In genomic region chr17:5786510-5786875, GRCh38 we compare ENCODE assay signal across 1 cellular context.
TF ChIP-seq lines count a peak whose summit lies in the region.

No MANE protein-coding gene starts in this region.

TF ChIP-seq in H1, 55 proteins besides CTCF, POLR2A, EP300 and RAD21 (continued from another document):
- TF ChIP-seq, protein P1, sequence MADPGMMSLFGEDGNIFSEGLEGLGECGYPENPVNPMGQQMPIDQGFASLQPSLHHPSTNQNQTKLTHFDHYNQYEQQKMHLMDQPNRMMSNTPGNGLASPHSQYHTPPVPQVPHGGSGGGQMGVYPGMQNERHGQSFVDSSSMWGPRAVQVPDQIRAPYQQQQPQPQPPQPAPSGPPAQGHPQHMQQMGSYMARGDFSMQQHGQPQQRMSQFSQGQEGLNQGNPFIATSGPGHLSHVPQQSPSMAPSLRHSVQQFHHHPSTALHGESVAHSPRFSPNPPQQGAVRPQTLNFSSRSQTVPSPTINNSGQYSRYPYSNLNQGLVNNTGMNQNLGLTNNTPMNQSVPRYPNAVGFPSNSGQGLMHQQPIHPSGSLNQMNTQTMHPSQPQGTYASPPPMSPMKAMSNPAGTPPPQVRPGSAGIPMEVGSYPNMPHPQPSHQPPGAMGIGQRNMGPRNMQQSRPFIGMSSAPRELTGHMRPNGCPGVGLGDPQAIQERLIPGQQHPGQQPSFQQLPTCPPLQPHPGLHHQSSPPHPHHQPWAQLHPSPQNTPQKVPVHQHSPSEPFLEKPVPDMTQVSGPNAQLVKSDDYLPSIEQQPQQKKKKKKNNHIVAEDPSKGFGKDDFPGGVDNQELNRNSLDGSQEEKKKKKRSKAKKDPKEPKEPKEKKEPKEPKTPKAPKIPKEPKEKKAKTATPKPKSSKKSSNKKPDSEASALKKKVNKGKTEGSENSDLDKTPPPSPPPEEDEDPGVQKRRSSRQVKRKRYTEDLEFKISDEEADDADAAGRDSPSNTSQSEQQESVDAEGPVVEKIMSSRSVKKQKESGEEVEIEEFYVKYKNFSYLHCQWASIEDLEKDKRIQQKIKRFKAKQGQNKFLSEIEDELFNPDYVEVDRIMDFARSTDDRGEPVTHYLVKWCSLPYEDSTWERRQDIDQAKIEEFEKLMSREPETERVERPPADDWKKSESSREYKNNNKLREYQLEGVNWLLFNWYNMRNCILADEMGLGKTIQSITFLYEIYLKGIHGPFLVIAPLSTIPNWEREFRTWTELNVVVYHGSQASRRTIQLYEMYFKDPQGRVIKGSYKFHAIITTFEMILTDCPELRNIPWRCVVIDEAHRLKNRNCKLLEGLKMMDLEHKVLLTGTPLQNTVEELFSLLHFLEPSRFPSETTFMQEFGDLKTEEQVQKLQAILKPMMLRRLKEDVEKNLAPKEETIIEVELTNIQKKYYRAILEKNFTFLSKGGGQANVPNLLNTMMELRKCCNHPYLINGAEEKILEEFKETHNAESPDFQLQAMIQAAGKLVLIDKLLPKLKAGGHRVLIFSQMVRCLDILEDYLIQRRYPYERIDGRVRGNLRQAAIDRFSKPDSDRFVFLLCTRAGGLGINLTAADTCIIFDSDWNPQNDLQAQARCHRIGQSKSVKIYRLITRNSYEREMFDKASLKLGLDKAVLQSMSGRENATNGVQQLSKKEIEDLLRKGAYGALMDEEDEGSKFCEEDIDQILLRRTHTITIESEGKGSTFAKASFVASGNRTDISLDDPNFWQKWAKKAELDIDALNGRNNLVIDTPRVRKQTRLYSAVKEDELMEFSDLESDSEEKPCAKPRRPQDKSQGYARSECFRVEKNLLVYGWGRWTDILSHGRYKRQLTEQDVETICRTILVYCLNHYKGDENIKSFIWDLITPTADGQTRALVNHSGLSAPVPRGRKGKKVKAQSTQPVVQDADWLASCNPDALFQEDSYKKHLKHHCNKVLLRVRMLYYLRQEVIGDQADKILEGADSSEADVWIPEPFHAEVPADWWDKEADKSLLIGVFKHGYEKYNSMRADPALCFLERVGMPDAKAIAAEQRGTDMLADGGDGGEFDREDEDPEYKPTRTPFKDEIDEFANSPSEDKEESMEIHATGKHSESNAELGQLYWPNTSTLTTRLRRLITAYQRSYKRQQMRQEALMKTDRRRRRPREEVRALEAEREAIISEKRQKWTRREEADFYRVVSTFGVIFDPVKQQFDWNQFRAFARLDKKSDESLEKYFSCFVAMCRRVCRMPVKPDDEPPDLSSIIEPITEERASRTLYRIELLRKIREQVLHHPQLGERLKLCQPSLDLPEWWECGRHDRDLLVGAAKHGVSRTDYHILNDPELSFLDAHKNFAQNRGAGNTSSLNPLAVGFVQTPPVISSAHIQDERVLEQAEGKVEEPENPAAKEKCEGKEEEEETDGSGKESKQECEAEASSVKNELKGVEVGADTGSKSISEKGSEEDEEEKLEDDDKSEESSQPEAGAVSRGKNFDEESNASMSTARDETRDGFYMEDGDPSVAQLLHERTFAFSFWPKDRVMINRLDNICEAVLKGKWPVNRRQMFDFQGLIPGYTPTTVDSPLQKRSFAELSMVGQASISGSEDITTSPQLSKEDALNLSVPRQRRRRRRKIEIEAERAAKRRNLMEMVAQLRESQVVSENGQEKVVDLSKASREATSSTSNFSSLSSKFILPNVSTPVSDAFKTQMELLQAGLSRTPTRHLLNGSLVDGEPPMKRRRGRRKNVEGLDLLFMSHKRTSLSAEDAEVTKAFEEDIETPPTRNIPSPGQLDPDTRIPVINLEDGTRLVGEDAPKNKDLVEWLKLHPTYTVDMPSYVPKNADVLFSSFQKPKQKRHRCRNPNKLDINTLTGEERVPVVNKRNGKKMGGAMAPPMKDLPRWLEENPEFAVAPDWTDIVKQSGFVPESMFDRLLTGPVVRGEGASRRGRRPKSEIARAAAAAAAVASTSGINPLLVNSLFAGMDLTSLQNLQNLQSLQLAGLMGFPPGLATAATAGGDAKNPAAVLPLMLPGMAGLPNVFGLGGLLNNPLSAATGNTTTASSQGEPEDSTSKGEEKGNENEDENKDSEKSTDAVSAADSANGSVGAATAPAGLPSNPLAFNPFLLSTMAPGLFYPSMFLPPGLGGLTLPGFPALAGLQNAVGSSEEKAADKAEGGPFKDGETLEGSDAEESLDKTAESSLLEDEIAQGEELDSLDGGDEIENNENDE (IDR thresholded peaks at IDR 0.05; ENCODE audit: insufficient replicate concordance, low read length): no peak
- TF ChIP-seq JUND (IDR thresholded peaks at IDR 0.05; ENCODE audit: low read length) (no peak), TCF12 (IDR thresholded peaks at IDR 0.05; ENCODE audit: low read depth, low read length) (no peak), KDM5A (IDR thresholded peaks at IDR 0.05; ENCODE audit: low read length) (no peak), RXRA (IDR thresholded peaks at IDR 0.05; ENCODE audit: insufficient read depth, low read depth, low read length) (no peak), SRF (IDR thresholded peaks at IDR 0.05; ENCODE audit: low read depth, low read length) (no peak), RNF2 (IDR thresholded peaks at IDR 0.05; ENCODE audit: borderline replicate concordance, low read depth, low read length, missing control alignments, poor library complexity, severe bottlenecking) (no peak), SP1 (IDR thresholded peaks at IDR 0.05; ENCODE audit: low read depth, low read length) (no peak), SUZ12 (IDR thresholded peaks at IDR 0.05; ENCODE audit: low read length) (no peak), BCL11A (IDR thresholded peaks at IDR 0.05; ENCODE audit: low read depth in 2 of 2, low read length in 2 of 2) (no peak), YY1 (IDR thresholded peaks at IDR 0.05; ENCODE audit: low read depth, low read length) (no peak), EZH2 (IDR thresholded peaks at IDR 0.05; ENCODE audit: low read depth, low read length, severe bottlenecking) (no peak)
